Comparison of ENCODE assay signal across 17 cellular contexts in genomic region chr4:28774344-28774743, GRCh38.
"Had no signal": no experiment of that assay in that cellular context is flagged by ENCODE, and none has a peak within 500 bp of the region (broad histone marks: within the 10 kb centered on the region; RNA-seq: fewer than 3 reads in every experiment).

No MANE protein-coding gene starts in this region.

- H3K4me3 ChIP-seq: dorsolateral prefrontal cortex, gastrocnemius medialis, left lung, lung, sigmoid colon, skin epidermis had no signal

- H3K27me3 Mint-ChIP-seq: naive thymus-derived CD4-positive, alpha-beta T cell; type B pancreatic cell had no signal

- H3K4me3 Mint-ChIP-seq: immature natural killer cell; naive thymus-derived CD4-positive, alpha-beta T cell; type B pancreatic cell had no signal

- H3K27ac Mint-ChIP-seq: immature natural killer cell; naive thymus-derived CD4-positive, alpha-beta T cell; type B pancreatic cell had no signal

- H3K4me1 Mint-ChIP-seq: immature natural killer cell; naive thymus-derived CD4-positive, alpha-beta T cell had no signal

- H3K9me3 ChIP-seq: gastrocnemius medialis, left lung, sigmoid colon had no signal

- FAIRE-seq: keratinocyte, urothelium cell line had no signal

- H3K27me3 ChIP-seq: dorsolateral prefrontal cortex, gastrocnemius medialis, left lung, sigmoid colon had no signal

- DNase-seq: cortex of kidney; dorsolateral prefrontal cortex; effector CD8-positive, alpha-beta T cell; gastrocnemius medialis; immature natural killer cell; left lung; mesenchymal stem cell; naive thymus-derived CD4-positive, alpha-beta T cell; posterior cingulate gyrus; sigmoid colon; stimulated activated CD4-positive, alpha-beta T cell treated with anti-CD3 and anti-CD28 coated beads, Interleukin-12 subunit alpha, Interleukin-12 subunit beta, amount 100 ng/mL, for 4 hours; stimulated activated naive CD4-positive, alpha-beta T cell treated with Interleukin-2 at 50 U/mL for 16 hours had no signal

- H3K9me3 Mint-ChIP-seq: type B pancreatic cell had no signal

- H3K36me3 ChIP-seq: gastrocnemius medialis, left lung, sigmoid colon had no signal

- H3K36me3 Mint-ChIP-seq: immature natural killer cell; naive thymus-derived CD4-positive, alpha-beta T cell; type B pancreatic cell had no signal

- H3K4me1 ChIP-seq: gastrocnemius medialis, left lung had no signal
